ENCODE assay signal across 11 cellular contexts in the genomic region with DNA sequence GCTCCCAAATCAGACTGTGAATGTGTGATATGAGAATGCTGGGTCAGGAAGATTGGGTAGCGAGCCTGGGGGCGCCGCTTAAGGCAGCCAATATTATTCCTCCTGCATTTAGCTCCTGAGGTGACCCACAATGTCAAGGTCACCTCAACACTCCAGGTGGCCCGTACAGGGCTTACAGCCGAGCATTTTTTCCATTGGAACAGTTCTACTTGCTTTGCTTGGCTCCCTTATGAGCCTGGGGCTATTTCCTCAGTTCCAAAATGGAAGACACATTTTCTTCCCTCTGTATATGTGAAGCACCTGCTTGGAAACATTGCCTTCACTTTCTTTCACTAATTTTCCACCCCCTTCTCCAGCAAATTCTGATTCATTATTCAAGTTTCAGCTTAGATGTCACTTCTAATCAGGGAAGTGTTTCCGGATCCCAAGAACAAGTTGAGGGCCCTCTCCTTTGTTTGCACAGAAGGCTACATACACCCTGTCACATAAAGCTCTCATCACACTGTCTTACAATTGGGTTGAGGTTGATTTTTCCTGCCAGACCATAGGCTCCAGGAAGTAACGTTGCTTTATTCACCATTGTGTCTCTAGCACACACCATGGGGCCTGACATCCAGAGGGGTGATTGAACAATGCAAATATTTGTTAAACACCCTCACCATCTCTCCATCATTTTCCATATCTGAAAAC.
"Had no signal": no experiment of that assay in that cellular context is flagged by ENCODE, and none has a peak within 500 bp of the region (broad histone marks: within the 10 kb centered on the region; RNA-seq: fewer than 3 reads in every experiment).

No MANE protein-coding gene starts in this region.

- H3K9me3 ChIP-seq: ascending aorta, esophagus muscularis mucosa, pancreas, thyroid gland had no signal

- H3K4me1 ChIP-seq: ascending aorta, pancreas had no signal

- H3K27me3 ChIP-seq: ascending aorta, esophagus muscularis mucosa, pancreas, thyroid gland had no signal

- H3K27ac ChIP-seq: ascending aorta, esophagus muscularis mucosa, pancreas, thyroid gland had no signal

- ATAC-seq: activated CD8-positive, alpha-beta T cell treated with anti-CD3 and anti-CD28 coated beads for 36 hours; activated T-cell treated with anti-CD3 and anti-CD28 coated beads, Interleukin-2, amount 50 U/mL, for 72 hours had no signal

- H3K4me3 ChIP-seq: ascending aorta, esophagus muscularis mucosa, pancreas, thyroid gland had no signal

- H3K36me3 ChIP-seq: ascending aorta, esophagus muscularis mucosa, pancreas, thyroid gland had no signal

- DNase-seq: activated CD4-positive, alpha-beta T cell treated with anti-CD3 and anti-CD28 coated beads for 1 hour; activated CD8-positive, alpha-beta memory T cell treated with anti-CD3 and anti-CD28 coated beads, Interleukin-2, amount 50 U/mL, for 4 hours; activated CD8-positive, alpha-beta T cell treated with anti-CD3 and anti-CD28 coated beads for 36 hours; activated T-cell treated with anti-CD3 and anti-CD28 coated beads, Interleukin-2, amount 50 U/mL, for 72 hours; glutamatergic neuron; pancreas; stimulated activated CD4-positive, alpha-beta T cell treated with anti-CD3 and anti-CD28 coated beads, Interleukin-4, amount 100 ng/mL, for 4 hours; T-helper 9 cell; thyroid gland had no signal
